In the genomic region with DNA sequence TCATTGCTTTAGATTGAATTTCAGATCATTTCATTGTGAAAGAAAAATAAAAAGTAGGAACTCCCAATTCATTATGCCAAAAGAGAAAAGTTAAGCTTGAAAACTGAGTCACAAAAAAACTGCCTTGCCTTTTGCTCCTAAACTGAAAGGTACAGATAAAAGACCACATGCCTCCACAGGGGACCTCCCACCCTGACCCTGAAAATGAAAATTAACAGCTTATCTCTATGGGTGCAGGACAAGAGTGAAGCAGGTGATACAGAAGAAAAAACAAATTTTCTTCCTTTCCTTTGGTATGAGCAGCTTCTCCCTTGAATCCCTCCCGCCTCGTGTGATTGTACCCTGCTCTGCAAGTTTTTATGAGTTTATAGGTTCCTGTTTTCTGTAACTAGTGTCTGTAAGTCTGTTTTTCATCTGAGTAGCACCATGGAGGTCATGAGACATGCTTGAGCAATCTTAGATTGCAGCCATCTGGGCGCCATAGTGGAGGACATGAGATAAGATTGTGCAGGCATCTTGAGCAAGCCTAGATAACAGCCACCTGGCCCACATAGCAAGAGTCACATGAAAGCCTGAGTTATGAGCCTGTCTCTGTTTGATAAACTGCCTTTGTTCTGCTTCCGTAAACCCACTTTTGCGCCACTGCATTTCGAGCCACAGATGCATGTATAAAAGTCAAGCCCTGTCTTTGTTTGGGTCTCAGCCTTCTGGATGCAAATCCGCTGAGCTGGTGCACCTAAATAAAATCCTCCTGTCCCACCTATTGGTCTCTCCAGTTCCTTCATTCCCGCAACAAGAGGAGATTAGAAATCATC, we compare ENCODE assay signal across 1 cellular context.
TF ChIP-seq lines count a peak whose summit lies in the region.

No MANE protein-coding gene starts in this region.

TF ChIP-seq in GM23338, 12 proteins besides CTCF, POLR2A, EP300 and RAD21 (continued from another document):
- TF ChIP-seq, protein P1, sequence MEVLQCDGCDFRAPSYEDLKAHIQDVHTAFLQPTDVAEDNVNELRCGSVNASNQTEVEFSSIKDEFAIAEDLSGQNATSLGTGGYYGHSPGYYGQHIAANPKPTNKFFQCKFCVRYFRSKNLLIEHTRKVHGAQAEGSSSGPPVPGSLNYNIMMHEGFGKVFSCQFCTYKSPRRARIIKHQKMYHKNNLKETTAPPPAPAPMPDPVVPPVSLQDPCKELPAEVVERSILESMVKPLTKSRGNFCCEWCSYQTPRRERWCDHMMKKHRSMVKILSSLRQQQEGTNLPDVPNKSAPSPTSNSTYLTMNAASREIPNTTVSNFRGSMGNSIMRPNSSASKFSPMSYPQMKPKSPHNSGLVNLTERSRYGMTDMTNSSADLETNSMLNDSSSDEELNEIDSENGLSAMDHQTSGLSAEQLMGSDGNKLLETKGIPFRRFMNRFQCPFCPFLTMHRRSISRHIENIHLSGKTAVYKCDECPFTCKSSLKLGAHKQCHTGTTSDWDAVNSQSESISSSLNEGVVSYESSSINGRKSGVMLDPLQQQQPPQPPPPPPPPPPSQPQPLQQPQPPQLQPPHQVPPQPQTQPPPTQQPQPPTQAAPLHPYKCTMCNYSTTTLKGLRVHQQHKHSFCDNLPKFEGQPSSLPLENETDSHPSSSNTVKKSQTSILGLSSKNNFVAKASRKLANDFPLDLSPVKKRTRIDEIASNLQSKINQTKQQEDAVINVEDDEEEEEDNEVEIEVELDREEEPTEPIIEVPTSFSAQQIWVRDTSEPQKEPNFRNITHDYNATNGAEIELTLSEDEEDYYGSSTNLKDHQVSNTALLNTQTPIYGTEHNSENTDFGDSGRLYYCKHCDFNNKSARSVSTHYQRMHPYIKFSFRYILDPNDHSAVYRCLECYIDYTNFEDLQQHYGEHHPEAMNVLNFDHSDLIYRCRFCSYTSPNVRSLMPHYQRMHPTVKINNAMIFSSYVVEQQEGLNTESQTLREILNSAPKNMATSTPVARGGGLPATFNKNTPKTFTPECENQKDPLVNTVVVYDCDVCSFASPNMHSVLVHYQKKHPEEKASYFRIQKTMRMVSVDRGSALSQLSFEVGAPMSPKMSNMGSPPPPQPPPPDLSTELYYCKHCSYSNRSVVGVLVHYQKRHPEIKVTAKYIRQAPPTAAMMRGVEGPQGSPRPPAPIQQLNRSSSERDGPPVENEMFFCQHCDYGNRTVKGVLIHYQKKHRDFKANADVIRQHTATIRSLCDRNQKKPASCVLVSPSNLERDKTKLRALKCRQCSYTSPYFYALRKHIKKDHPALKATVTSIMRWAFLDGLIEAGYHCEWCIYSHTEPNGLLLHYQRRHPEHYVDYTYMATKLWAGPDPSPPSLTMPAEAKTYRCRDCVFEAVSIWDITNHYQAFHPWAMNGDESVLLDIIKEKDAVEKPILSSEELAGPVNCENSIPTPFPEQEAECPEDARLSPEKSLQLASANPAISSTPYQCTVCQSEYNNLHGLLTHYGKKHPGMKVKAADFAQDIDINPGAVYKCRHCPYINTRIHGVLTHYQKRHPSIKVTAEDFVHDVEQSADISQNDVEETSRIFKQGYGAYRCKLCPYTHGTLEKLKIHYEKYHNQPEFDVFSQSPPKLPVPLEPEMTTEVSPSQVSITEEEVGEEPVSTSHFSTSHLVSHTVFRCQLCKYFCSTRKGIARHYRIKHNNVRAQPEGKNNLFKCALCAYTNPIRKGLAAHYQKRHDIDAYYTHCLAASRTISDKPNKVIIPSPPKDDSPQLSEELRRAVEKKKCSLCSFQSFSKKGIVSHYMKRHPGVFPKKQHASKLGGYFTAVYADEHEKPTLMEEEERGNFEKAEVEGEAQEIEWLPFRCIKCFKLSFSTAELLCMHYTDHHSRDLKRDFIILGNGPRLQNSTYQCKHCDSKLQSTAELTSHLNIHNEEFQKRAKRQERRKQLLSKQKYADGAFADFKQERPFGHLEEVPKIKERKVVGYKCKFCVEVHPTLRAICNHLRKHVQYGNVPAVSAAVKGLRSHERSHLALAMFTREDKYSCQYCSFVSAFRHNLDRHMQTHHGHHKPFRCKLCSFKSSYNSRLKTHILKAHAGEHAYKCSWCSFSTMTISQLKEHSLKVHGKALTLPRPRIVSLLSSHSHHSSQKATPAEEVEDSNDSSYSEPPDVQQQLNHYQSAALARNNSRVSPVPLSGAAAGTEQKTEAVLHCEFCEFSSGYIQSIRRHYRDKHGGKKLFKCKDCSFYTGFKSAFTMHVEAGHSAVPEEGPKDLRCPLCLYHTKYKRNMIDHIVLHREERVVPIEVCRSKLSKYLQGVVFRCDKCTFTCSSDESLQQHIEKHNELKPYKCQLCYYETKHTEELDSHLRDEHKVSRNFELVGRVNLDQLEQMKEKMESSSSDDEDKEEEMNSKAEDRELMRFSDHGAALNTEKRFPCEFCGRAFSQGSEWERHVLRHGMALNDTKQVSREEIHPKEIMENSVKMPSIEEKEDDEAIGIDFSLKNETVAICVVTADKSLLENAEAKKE (CRISPR knock-in tag; IDR thresholded peaks at IDR 0.05) = no peak
- TF ChIP-seq EZH2phosphoT487 (IDR thresholded peaks at IDR 0.05; ENCODE audit: unreplicated experiment) = no peak
- TF ChIP-seq ZNF114 (CRISPR knock-in tag; IDR thresholded peaks at IDR 0.05) = no peak
- no peak for TF ChIP-seq CREB1 (CRISPR knock-in tag; IDR thresholded peaks at IDR 0.05; ENCODE audit: low read depth)
- no peak for TF ChIP-seq POLR2AphosphoS5 (IDR thresholded peaks at IDR 0.05; ENCODE audit: low read depth)
